Comparison of ENCODE assay signal across 10 cellular contexts in the genomic region with DNA sequence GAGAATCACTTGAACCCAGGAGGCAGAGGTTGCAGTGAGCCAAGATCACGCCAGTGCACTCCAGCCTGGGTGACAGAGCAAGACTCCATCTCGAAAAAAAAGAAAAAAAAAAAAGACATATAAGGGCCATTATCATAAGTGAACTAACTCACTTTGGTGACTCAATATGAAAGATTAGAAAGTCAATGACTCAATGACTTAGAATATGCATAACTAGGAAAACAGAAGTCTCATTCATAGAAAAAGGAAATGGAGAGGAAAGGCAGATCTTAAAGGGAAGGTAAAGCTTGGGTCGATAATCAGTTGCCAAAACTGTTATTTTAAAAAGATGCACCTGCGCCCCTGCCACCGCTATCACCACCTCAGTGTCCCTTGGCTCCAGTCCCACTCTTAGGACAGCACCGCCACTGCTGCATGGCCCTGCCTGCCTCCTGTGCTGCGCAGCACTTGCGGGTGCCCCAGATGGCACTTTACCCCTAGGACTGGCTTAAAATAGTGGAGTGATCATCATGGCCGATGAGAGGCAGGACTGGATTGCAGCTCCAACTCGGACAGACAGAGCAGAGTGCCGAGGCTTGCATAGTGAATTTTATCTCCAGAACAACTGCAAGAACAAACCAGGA. TPM values are rescaled to one million over a fixed set of nuclear protein-coding genes. Genes with fewer than 3 reads are reported as not detected.
A peak's percentile ranks its signal among the peaks of the same experiment; 100 is the strongest.
DNase-seq lines count a peak whose midpoint lies in the region; ATAC-seq lines count a peak whose summit lies in the region.
"Had no signal": no experiment of that assay in that cellular context is flagged by ENCODE, and none has a peak within 500 bp of the region (broad histone marks: within the 10 kb centered on the region; RNA-seq: fewer than 3 reads in every experiment).

No MANE protein-coding gene starts in this region.

- peak; percentile 97 to 98 for ATAC-seq in activated naive CD4-positive, alpha-beta T cell treated with anti-CD3 and anti-CD28 coated beads, Interleukin-2, amount 50 U/mL, for 72 hours
- peak; percentile 89 for ATAC-seq in HG02884 (IDR thresholded peaks at IDR 0.05; ENCODE audit: unreplicated experiment)
- ATAC-seq in stimulated activated effector memory CD8-positive, alpha-beta T cell treated with anti-CD3 and anti-CD28 coated beads, Interleukin-12 subunit alpha, Interleukin-12 subunit beta, amount 100 ng/mL, for 72 hours = peak; percentile 98
- no peak for ATAC-seq in aorta (ENCODE audit: low FRiP score)

- peaks cover 66% of the 10 kb centered on the region for H3K4me1 Mint-ChIP-seq in stimulated activated effector memory CD8-positive, alpha-beta T cell treated with anti-CD3 and anti-CD28 coated beads, Interleukin-12 subunit alpha, Interleukin-12 subunit beta, amount 100 ng/mL, for 72 hours

- no peak for DNase-seq in activated naive CD4-positive, alpha-beta T cell treated with anti-CD3 and anti-CD28 coated beads, Interleukin-2, amount 50 U/mL, for 72 hours (ENCODE audit: low spot score in 2 of 2)
- DNase-seq in activated naive CD4-positive, alpha-beta T cell treated with anti-CD3 and anti-CD28 coated beads, Interleukin-2, amount 50 U/mL, for 16 hours = no peak
- peak; percentile 25 for DNase-seq in SIG-M5 treated with dmso at 0.1 percent for 504 hours (lab: John Stamatoyannopoulos, UW; ENCODE audit: unreplicated experiment)
- no peak for DNase-seq in stimulated activated effector memory CD8-positive, alpha-beta T cell treated with anti-CD3 and anti-CD28 coated beads, Interleukin-12 subunit alpha, Interleukin-12 subunit beta, amount 100 ng/mL, for 72 hours (ENCODE audit: low spot score in 2 of 2)
- no peak for DNase-seq in stimulated activated CD4-positive, alpha-beta T cell treated with anti-CD3 and anti-CD28 coated beads, Interleukin-2, amount 100 ng/mL, for 24 hours
- no peak for DNase-seq in NCI-H146 treated with DMSO at 0.1 percent for 48 hours (lab: John Stamatoyannopoulos, UW; ENCODE audit: unreplicated experiment)
- DNase-seq in aorta = no peak
- DNase-seq: activated naive CD8-positive, alpha-beta T cell treated with anti-CD3 and anti-CD28 coated beads, Interleukin-2, amount 10 ng/mL, durations not matched to agents 7 days and 5 days; AML-193 had no signal

- peaks cover 3 to 4% of the 10 kb centered on the region in 2 donors for H3K36me3 ChIP-seq in aorta (ENCODE audit: control insufficient read depth in 1 of 2, insufficient read depth in 2 of 2, low read length in 1 of 2)

- H3K9me3 Mint-ChIP-seq in activated naive CD4-positive, alpha-beta T cell treated with anti-CD3 and anti-CD28 coated beads, Interleukin-2, amount 50 U/mL, for 72 hours = peaks cover 11 to 22% of the 10 kb centered on the region in 2 donors
- peaks cover 9% of the 10 kb centered on the region for H3K9me3 Mint-ChIP-seq in stimulated activated effector memory CD8-positive, alpha-beta T cell treated with anti-CD3 and anti-CD28 coated beads, Interleukin-12 subunit alpha, Interleukin-12 subunit beta, amount 100 ng/mL, for 72 hours

- no peak overlapping the region for H3K4me3 Mint-ChIP-seq in stimulated activated effector memory CD8-positive, alpha-beta T cell treated with anti-CD3 and anti-CD28 coated beads, Interleukin-12 subunit alpha, Interleukin-12 subunit beta, amount 100 ng/mL, for 72 hours
- H3K4me3 Mint-ChIP-seq: activated naive CD8-positive, alpha-beta T cell treated with anti-CD3 and anti-CD28 coated beads, Interleukin-2, amount 10 ng/mL, durations not matched to agents 7 days and 5 days had no signal

- peak overlapping the region in 1 of 2 donors; percentile 59 for H3K27ac Mint-ChIP-seq in activated naive CD4-positive, alpha-beta T cell treated with anti-CD3 and anti-CD28 coated beads, Interleukin-2, amount 50 U/mL, for 72 hours
- H3K27ac Mint-ChIP-seq in stimulated activated effector memory CD8-positive, alpha-beta T cell treated with anti-CD3 and anti-CD28 coated beads, Interleukin-12 subunit alpha, Interleukin-12 subunit beta, amount 100 ng/mL, for 72 hours = peak overlapping the region; percentile 8
- H3K27ac Mint-ChIP-seq: activated naive CD8-positive, alpha-beta T cell treated with anti-CD3 and anti-CD28 coated beads, Interleukin-2, amount 10 ng/mL, durations not matched to agents 7 days and 5 days had no signal

- 92% methylated on average over 11 of the region's 11 CpGs for WGBS in aorta, 2 donors

- no peak overlapping the region for H3K27ac ChIP-seq in aorta (ENCODE audit: low read depth in 1 of 2, low read length in 2 of 2)

- peaks cover 34 to 56% of the 10 kb centered on the region in 2 donors for H3K36me3 Mint-ChIP-seq in activated naive CD4-positive, alpha-beta T cell treated with anti-CD3 and anti-CD28 coated beads, Interleukin-2, amount 50 U/mL, for 72 hours
- peaks cover 65% of the 10 kb centered on the region for H3K36me3 Mint-ChIP-seq in stimulated activated effector memory CD8-positive, alpha-beta T cell treated with anti-CD3 and anti-CD28 coated beads, Interleukin-12 subunit alpha, Interleukin-12 subunit beta, amount 100 ng/mL, for 72 hours

- H3K9me3 ChIP-seq in aorta (ENCODE audit: control insufficient read depth, low read length) = no peaks in the 10 kb centered on the region

- intact Hi-C loops in aorta (cut with DNase I) = no loop called here

- no peaks in the 10 kb centered on the region for H3K4me1 ChIP-seq in aorta (ENCODE audit: control insufficient read depth in 1 of 2, insufficient read depth in 2 of 2, low read length in 2 of 2)

- H3K27me3 ChIP-seq in aorta (ENCODE audit: control insufficient read depth in 1 of 2, insufficient read depth in 2 of 2, low read length in 1 of 2) = no peaks in the 10 kb centered on the region

- no peak overlapping the region for H3K4me3 ChIP-seq in aorta (ENCODE audit: low read length in 2 of 2)

RNA-seq across cellular contexts. Expression of a gene that starts 54.7 kb away (rescaled TPM):
- total RNA-seq in activated naive CD4-positive, alpha-beta T cell treated with anti-CD3 and anti-CD28 coated beads, Interleukin-2, amount 50 U/mL, for 72 hours = 10 to 100 TPM; 21.7 to 22.6 TPM
- total RNA-seq in aorta = 10 to 100 TPM; 28.4 to 33.5 TPM
- 1 to 10 TPM in 1 of 2 donors, under 1 TPM in 1; 0.88 to 2.5 TPM for polyA plus RNA-seq in aorta
